Comparison of ENCODE assay signal across 10 cellular contexts in genomic region chr5:66440202-66440680, GRCh38.
DNase-seq lines count a peak whose midpoint lies in the region; ATAC-seq and TF ChIP-seq lines count a peak whose summit lies in the region.
"Had no signal": no experiment of that assay in that cellular context is flagged by ENCODE, and none has a peak within 500 bp of the region (broad histone marks: within the 10 kb centered on the region; RNA-seq: fewer than 3 reads in every experiment).

No MANE protein-coding gene starts in this region.

- no peaks in the 10 kb centered on the region for H3K79me2 ChIP-seq in KMS-11 (ENCODE audit: insufficient read depth, low read depth)

- peaks cover 45% of the 10 kb centered on the region for H3K4me1 ChIP-seq in KMS-11 (ENCODE audit: low read depth, poor library complexity, severe bottlenecking)

- POLR2A ChIA-PET in activated CD4-positive, alpha-beta memory T cell treated with anti-CD3 and anti-CD28 coated beads for 36 hours (lab: Charles Lee) = interaction anchor here (0.9 kb wide), 1 partner anchor 100 kb away, joined by 3 read pairs; no protein-coding TSS in a partner anchor
- POLR2A ChIA-PET in activated CD4-positive, alpha-beta memory T cell treated with anti-CD3 and anti-CD28 coated beads, Interleukin-2, amount 10 ng/mL, durations not matched to agents 7 days and 5 days (lab: Charles Lee) = no interaction called here

- no peaks in the 10 kb centered on the region for H3K36me3 ChIP-seq in KMS-11 (ENCODE audit: insufficient read depth)

- CTCF ChIA-PET in activated CD4-positive, alpha-beta memory T cell treated with anti-CD3 and anti-CD28 coated beads for 36 hours (lab: Charles Lee) = interaction anchor here (2.4 kb wide), 1 partner anchor 132 kb away, joined by 5 read pairs; no protein-coding TSS in a partner anchor
- CTCF ChIA-PET in activated CD4-positive, alpha-beta memory T cell treated with anti-CD3 and anti-CD28 coated beads, Interleukin-2, amount 10 ng/mL, durations not matched to agents 7 days and 5 days (lab: Charles Lee) = no interaction called here

- H3K27me3 ChIP-seq in KMS-11 (ENCODE audit: insufficient read depth, low read depth) = no peaks in the 10 kb centered on the region

- peak; percentile 40 for DNase-seq in activated CD4-positive, alpha-beta memory T cell treated with anti-CD3 and anti-CD28 coated beads for 36 hours
- DNase-seq in activated CD4-positive, alpha-beta memory T cell treated with anti-CD3 and anti-CD28 coated beads, Interleukin-2, amount 10 ng/mL, durations not matched to agents 7 days and 5 days = no peak
- DNase-seq in fibroblast of mammary gland (ENCODE audit: low read depth) (peak; percentile 79), NCI-H146 (lab: John Stamatoyannopoulos, UW) (no peak), NCI-H1092 (lab: John Stamatoyannopoulos, UW) (no peak), cerebellum (ENCODE audit: low spot score) (no peak)
- peak; percentile 4 to 51 for DNase-seq in stimulated activated effector memory CD8-positive, alpha-beta T cell treated with anti-CD3 and anti-CD28 coated beads, Interleukin-12 subunit alpha, Interleukin-12 subunit beta, amount 100 ng/mL, for 72 hours (ENCODE audit: low spot score in 2 of 2)

- peak overlapping the region; percentile 37; the same call in 1 of the 2 replicates for H3K9ac ChIP-seq in KMS-11

- peaks cover 7% of the 10 kb centered on the region for H3K4me1 Mint-ChIP-seq in activated CD4-positive, alpha-beta memory T cell treated with anti-CD3 and anti-CD28 coated beads for 36 hours (ENCODE audit: low read depth)
- peaks cover 1% of the 10 kb centered on the region for H3K4me1 Mint-ChIP-seq in activated CD4-positive, alpha-beta memory T cell treated with anti-CD3 and anti-CD28 coated beads, Interleukin-2, amount 10 ng/mL, durations not matched to agents 7 days and 5 days
- no peaks in the 10 kb centered on the region for H3K4me1 Mint-ChIP-seq in stimulated activated effector memory CD8-positive, alpha-beta T cell treated with anti-CD3 and anti-CD28 coated beads, Interleukin-12 subunit alpha, Interleukin-12 subunit beta, amount 100 ng/mL, for 72 hours

- H4K20me1 ChIP-seq in KMS-11 (ENCODE audit: insufficient read depth) = no peaks in the 10 kb centered on the region

- no peaks in the 10 kb centered on the region for H3K27me3 Mint-ChIP-seq in activated CD4-positive, alpha-beta memory T cell treated with anti-CD3 and anti-CD28 coated beads for 36 hours
- peaks cover 2% of the 10 kb centered on the region for H3K27me3 Mint-ChIP-seq in activated CD4-positive, alpha-beta memory T cell treated with anti-CD3 and anti-CD28 coated beads, Interleukin-2, amount 10 ng/mL, durations not matched to agents 7 days and 5 days

- H3K36me3 Mint-ChIP-seq in activated CD4-positive, alpha-beta memory T cell treated with anti-CD3 and anti-CD28 coated beads for 36 hours = no peaks in the 10 kb centered on the region
- no peaks in the 10 kb centered on the region for H3K36me3 Mint-ChIP-seq in activated CD4-positive, alpha-beta memory T cell treated with anti-CD3 and anti-CD28 coated beads, Interleukin-2, amount 10 ng/mL, durations not matched to agents 7 days and 5 days (ENCODE audit: low read depth)
- H3K36me3 Mint-ChIP-seq in stimulated activated effector memory CD8-positive, alpha-beta T cell treated with anti-CD3 and anti-CD28 coated beads, Interleukin-12 subunit alpha, Interleukin-12 subunit beta, amount 100 ng/mL, for 72 hours = no peaks in the 10 kb centered on the region

- H3K27ac Mint-ChIP-seq in activated CD4-positive, alpha-beta memory T cell treated with anti-CD3 and anti-CD28 coated beads for 36 hours = no peak overlapping the region
- no peak overlapping the region for H3K27ac Mint-ChIP-seq in activated CD4-positive, alpha-beta memory T cell treated with anti-CD3 and anti-CD28 coated beads, Interleukin-2, amount 10 ng/mL, durations not matched to agents 7 days and 5 days
- no peak overlapping the region for H3K27ac Mint-ChIP-seq in stimulated activated effector memory CD8-positive, alpha-beta T cell treated with anti-CD3 and anti-CD28 coated beads, Interleukin-12 subunit alpha, Interleukin-12 subunit beta, amount 100 ng/mL, for 72 hours

- ATAC-seq in stimulated activated effector memory CD8-positive, alpha-beta T cell treated with anti-CD3 and anti-CD28 coated beads, Interleukin-12 subunit alpha, Interleukin-12 subunit beta, amount 100 ng/mL, for 72 hours = peak; percentile 96

- peak overlapping the region; percentile 67; the same call in 1 of the 2 replicates for H2AFZ ChIP-seq in KMS-11 (ENCODE audit: low read depth)

- no peak overlapping the region for H3K4me3 Mint-ChIP-seq in activated CD4-positive, alpha-beta memory T cell treated with anti-CD3 and anti-CD28 coated beads for 36 hours
- no peak overlapping the region for H3K4me3 Mint-ChIP-seq in activated CD4-positive, alpha-beta memory T cell treated with anti-CD3 and anti-CD28 coated beads, Interleukin-2, amount 10 ng/mL, durations not matched to agents 7 days and 5 days
- H3K4me3 Mint-ChIP-seq in stimulated activated effector memory CD8-positive, alpha-beta T cell treated with anti-CD3 and anti-CD28 coated beads, Interleukin-12 subunit alpha, Interleukin-12 subunit beta, amount 100 ng/mL, for 72 hours = no peak overlapping the region

- H3K4me2 ChIP-seq in KMS-11 = peak overlapping the region; percentile 48

- H3K9me3 Mint-ChIP-seq in activated CD4-positive, alpha-beta memory T cell treated with anti-CD3 and anti-CD28 coated beads for 36 hours = no peaks in the 10 kb centered on the region
- H3K9me3 Mint-ChIP-seq in activated CD4-positive, alpha-beta memory T cell treated with anti-CD3 and anti-CD28 coated beads, Interleukin-2, amount 10 ng/mL, durations not matched to agents 7 days and 5 days = no peaks in the 10 kb centered on the region
- H3K9me3 Mint-ChIP-seq in stimulated activated effector memory CD8-positive, alpha-beta T cell treated with anti-CD3 and anti-CD28 coated beads, Interleukin-12 subunit alpha, Interleukin-12 subunit beta, amount 100 ng/mL, for 72 hours = no peaks in the 10 kb centered on the region

- intact Hi-C loops in activated CD4-positive, alpha-beta memory T cell treated with anti-CD3 and anti-CD28 coated beads for 36 hours (cut with micrococcal nuclease) = loop anchor here (1.0 kb wide), 1 partner anchor 111 kb away; no protein-coding TSS in a partner anchor

- peak overlapping the region; percentile 52 for H3K27ac ChIP-seq in KMS-11
- H3K27ac ChIP-seq: C4-2B had no signal

- TF ChIP-seq CTCF in KMS-11 (conservative IDR thresholded peaks at IDR 0.05; ENCODE audit: low read depth, low read length) (no peak), fibroblast of mammary gland (conservative IDR thresholded peaks at IDR 0.05; ENCODE audit: control insufficient read depth, insufficient read depth, low read depth, low read length) (no peak)

- H3K4me3 ChIP-seq in KMS-11 (IDR thresholded peaks at IDR 0.05; ENCODE audit: insufficient read depth, low read depth, low read length) (no peak overlapping the region), fibroblast of mammary gland (ENCODE audit: control insufficient read depth, low read depth, low read length) (no peak overlapping the region)
- H3K4me3 ChIP-seq: lung had no signal

Comparison
In these comparisons a context has a peak if more than half of its experiments do, and no peak if none do; other contexts are left out.
1. DNase-seq: peak in activated CD4-positive, alpha-beta memory T cell treated with anti-CD3 and anti-CD28 coated beads for 36 hours (single experiment), fibroblast of mammary gland (single experiment) and stimulated activated effector memory CD8-positive, alpha-beta T cell treated with anti-CD3 and anti-CD28 coated beads, Interleukin-12 subunit alpha, Interleukin-12 subunit beta, amount 100 ng/mL, for 72 hours (2 of 2); none in activated CD4-positive, alpha-beta memory T cell treated with anti-CD3 and anti-CD28 coated beads, Interleukin-2, amount 10 ng/mL, durations not matched to agents 7 days and 5 days (single experiment), NCI-H146 (single experiment), NCI-H1092 (single experiment) and cerebellum (single experiment).